Comparison of ENCODE assay signal across 1 cellular context in the genomic region with DNA sequence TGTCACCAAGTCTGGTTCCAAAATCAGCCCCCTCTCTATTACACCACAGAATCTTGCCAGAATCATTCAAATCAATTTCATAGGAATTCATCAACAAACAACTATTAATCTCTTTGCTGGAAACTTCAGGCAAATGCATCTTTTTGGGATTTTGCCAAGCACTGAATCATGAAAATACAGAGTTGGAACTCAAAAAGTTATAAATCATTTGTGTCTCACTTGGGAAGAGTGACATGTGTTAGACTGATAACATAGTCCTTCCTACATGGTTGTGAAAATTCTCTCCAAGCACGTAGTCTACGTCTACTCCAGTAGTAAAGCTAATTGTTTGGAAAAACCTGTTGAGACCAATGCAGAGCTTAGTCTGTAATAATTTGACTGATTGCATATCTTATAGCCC.
TF ChIP-seq lines count a peak whose summit lies in the region.

No MANE protein-coding gene starts in this region.

TF ChIP-seq in K562, 482 proteins besides CTCF, POLR2A, EP300 and RAD21:
- TF ChIP-seq MXD1 (CRISPR knock-in tag; IDR thresholded peaks at IDR 0.05; ENCODE audit: borderline replicate concordance, poor library complexity, severe bottlenecking) (no peak), TEAD4 (IDR thresholded peaks at IDR 0.05; ENCODE audit: low read length) (0 out of 2 replicates have a peak, but pooled peaks have one; percentile 30), TEAD4 (CRISPR knock-in tag; IDR thresholded peaks at IDR 0.05; ENCODE audit: borderline replicate concordance) (no peak), SMARCA4 (IDR thresholded peaks at IDR 0.05) (peak; percentile 74), NFIC (IDR thresholded peaks at IDR 0.05) (peak; percentile 92), PBX2 (CRISPR knock-in tag; IDR thresholded peaks at IDR 0.05; ENCODE audit: low read depth) (peak; percentile 54), PBX2 (tag; conservative IDR thresholded peaks at IDR 0.05; ENCODE audit: low read depth) (peak; percentile 94), MTA2 (IDR thresholded peaks at IDR 0.05; ENCODE audit: low read depth) (0 out of 2 replicates have a peak, but pooled peaks have one; percentile 26), RCOR1 (IDR thresholded peaks at IDR 0.05; ENCODE audit: borderline replicate concordance in 1 of 2, low read depth in 2 of 2, low read length in 2 of 2) (peak in 1 of 2 experiments; percentile 25; a peak in 1 of 4 replicates), CBFA2T3 (IDR thresholded peaks at IDR 0.05) (peak; percentile 29; the same call in 1 of the 2 replicates), PTBP1 (IDR thresholded peaks at IDR 0.05; ENCODE audit: low read depth, low read length) (no peak), BRD9 (IDR thresholded peaks at IDR 0.05; ENCODE audit: low read depth, partially characterized antibody) (no peak), LEF1 (IDR thresholded peaks at IDR 0.05) (peak; percentile 56; the same call in 1 of the 2 replicates), FOSL1 (tag; conservative IDR thresholded peaks at IDR 0.05) (peak; percentile 61), ARID1B (IDR thresholded peaks at IDR 0.05) (peak; percentile 74), TRIM24 (IDR thresholded peaks at IDR 0.05) (0 out of 4 replicates have a peak, but pooled peaks of 1 of the 2 experiments have one; percentile 21), SMARCC2 (IDR thresholded peaks at IDR 0.05; ENCODE audit: low read depth) (0 out of 2 replicates have a peak, but pooled peaks have one; percentile 22), SREBF1 (IDR thresholded peaks at IDR 0.05; ENCODE audit: borderline replicate concordance, low read depth, low read length) (no peak), DPF2 (IDR thresholded peaks at IDR 0.05) (peak; percentile 58; the same call in 1 of the 2 replicates), ZKSCAN3 (CRISPR knock-in tag; IDR thresholded peaks at IDR 0.05) (no peak), JUND (IDR thresholded peaks at IDR 0.05; ENCODE audit: borderline replicate concordance, low read depth, low read length) (peak; percentile 46; the same call in 1 of the 2 replicates), JUND (tag; IDR thresholded peaks at IDR 0.05; ENCODE audit: borderline replicate concordance, low read depth, low read length) (peak; percentile 71; the same call in 2 of the 3 replicates), MEIS2 (IDR thresholded peaks at IDR 0.05; ENCODE audit: partially characterized antibody) (peak; percentile 99), SMARCE1 (IDR thresholded peaks at IDR 0.05) (peak; percentile 59; the same call in 1 of the 2 replicates), JUN (IDR thresholded peaks at IDR 0.05; ENCODE audit: borderline replicate concordance, low read depth, low read length) (0 out of 2 replicates have a peak, but pooled peaks have one; percentile 37), JUN (CRISPR knock-in tag; IDR thresholded peaks at IDR 0.05; ENCODE audit: borderline replicate concordance) (no peak)
- TF ChIP-seq, protein P1, sequence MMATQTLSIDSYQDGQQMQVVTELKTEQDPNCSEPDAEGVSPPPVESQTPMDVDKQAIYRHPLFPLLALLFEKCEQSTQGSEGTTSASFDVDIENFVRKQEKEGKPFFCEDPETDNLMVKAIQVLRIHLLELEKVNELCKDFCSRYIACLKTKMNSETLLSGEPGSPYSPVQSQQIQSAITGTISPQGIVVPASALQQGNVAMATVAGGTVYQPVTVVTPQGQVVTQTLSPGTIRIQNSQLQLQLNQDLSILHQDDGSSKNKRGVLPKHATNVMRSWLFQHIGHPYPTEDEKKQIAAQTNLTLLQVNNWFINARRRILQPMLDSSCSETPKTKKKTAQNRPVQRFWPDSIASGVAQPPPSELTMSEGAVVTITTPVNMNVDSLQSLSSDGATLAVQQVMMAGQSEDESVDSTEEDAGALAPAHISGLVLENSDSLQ (IDR thresholded peaks at IDR 0.05): peak; percentile 96
